Comparison of ENCODE assay signal across 12 cellular contexts in genomic region chr20:56187791-56188190, GRCh38.
DNase-seq lines count a peak whose midpoint lies in the region; ATAC-seq and TF ChIP-seq lines count a peak whose summit lies in the region.
"Had no signal": no experiment of that assay in that cellular context is flagged by ENCODE, and none has a peak within 500 bp of the region (broad histone marks: within the 10 kb centered on the region; RNA-seq: fewer than 3 reads in every experiment).

No MANE protein-coding gene starts in this region.

- H3K9me3 ChIP-seq in Caco-2 = no peaks in the 10 kb centered on the region
- H3K9me3 ChIP-seq: upper lobe of left lung had no signal

- BruUV-seq in Caco-2 (replicated peaks; lab: Mats Ljungman, UMichigan) = no TSS peak

- no peak for ATAC-seq in GM19455 (IDR thresholded peaks at IDR 0.05; ENCODE audit: unreplicated experiment)
- ATAC-seq in GM19023 (IDR thresholded peaks at IDR 0.05; ENCODE audit: unreplicated experiment) = no peak
- ATAC-seq: activated CD4-positive, CD25-positive, alpha-beta regulatory T cell treated with anti-CD3 and anti-CD28 coated beads, Interleukin-2, amount 50 U/mL, for 24 hours; CD8-positive, alpha-beta T cell had no signal

- H3K27me3 Mint-ChIP-seq in Caco-2 (ENCODE audit: insufficient read depth, unreplicated experiment) = peaks cover 2% of the 10 kb centered on the region
- H3K27me3 Mint-ChIP-seq in activated CD4-positive, alpha-beta T cell treated with anti-CD3 and anti-CD28 coated beads, Interleukin-2, amount 10 ng/mL, durations not matched to agents 24 days and 14 days = no peaks in the 10 kb centered on the region
- H3K27me3 Mint-ChIP-seq: activated naive CD4-positive, alpha-beta T cell treated with anti-CD3 and anti-CD28 coated beads, Interleukin-2, amount 10 ng/mL, durations not matched to agents 7 days and 5 days had no signal

- no peaks in the 10 kb centered on the region for H3K27me3 ChIP-seq in Caco-2 (replicated peaks; ENCODE audit: control insufficient read depth, insufficient read depth, low read length)
- H3K27me3 ChIP-seq: upper lobe of left lung had no signal

- in situ Hi-C loops in SK-MEL-5 (cut with HindIII; ENCODE audit: low pct_unique_long_range_greater_than_20kb, low sequenced_read_pairs) = no loop called here

- H3K36me3 ChIP-seq in Caco-2 (ENCODE audit: control insufficient read depth, insufficient read depth, low read length) = no peaks in the 10 kb centered on the region
- H3K36me3 ChIP-seq: upper lobe of left lung had no signal

- no peaks in the 10 kb centered on the region for H3K4me1 Mint-ChIP-seq in Caco-2 (ENCODE audit: low read depth, unreplicated experiment)
- no peaks in the 10 kb centered on the region for H3K4me1 Mint-ChIP-seq in activated CD4-positive, alpha-beta T cell treated with anti-CD3 and anti-CD28 coated beads, Interleukin-2, amount 10 ng/mL, durations not matched to agents 24 days and 14 days
- H3K4me1 Mint-ChIP-seq: activated naive CD4-positive, alpha-beta T cell treated with anti-CD3 and anti-CD28 coated beads, Interleukin-2, amount 10 ng/mL, durations not matched to agents 7 days and 5 days had no signal

- DNase-seq in Caco-2 (peak in 1 of 2 experiments; percentile 55), LNCaP clone FGC (ENCODE audit: low read depth) (no peak), SK-MEL-5 (ENCODE audit: low read depth, low spot score) (peak; percentile 54), inferior parietal cortex (ENCODE audit: extremely low spot score) (peak; percentile 37)
- DNase-seq in activated CD4-positive, alpha-beta T cell treated with anti-CD3 and anti-CD28 coated beads, Interleukin-2, amount 10 ng/mL, durations not matched to agents 24 days and 14 days = no peak
- no peak for DNase-seq in activated CD4-positive, CD25-positive, alpha-beta regulatory T cell (lab: John Stamatoyannopoulos, UW)
- DNase-seq: activated naive CD4-positive, alpha-beta T cell treated with anti-CD3 and anti-CD28 coated beads, Interleukin-2, amount 10 ng/mL, durations not matched to agents 7 days and 5 days; CD8-positive, alpha-beta T cell; upper lobe of left lung had no signal

- peak; percentile 48 to 55 for TF ChIP-seq CTCF in Caco-2 (IDR thresholded peaks at IDR 0.05; ENCODE audit: insufficient read depth in 1 of 2, low read depth in 1 of 2, low read length in 1 of 2, severe bottlenecking in 1 of 2, unreplicated experiment in 1 of 2)
- TF ChIP-seq CTCF in LNCaP clone FGC (IDR thresholded peaks at IDR 0.05; ENCODE audit: control insufficient read depth, extremely low read depth, insufficient read depth) = peak; percentile 54

- H3K4me3 ChIP-seq in Caco-2 (ENCODE audit: low read depth, low read length) (no peak overlapping the region), LNCaP clone FGC (ENCODE audit: low read depth, low read length) (no peak overlapping the region)
- H3K4me3 ChIP-seq: upper lobe of left lung had no signal

- H3K4me3 Mint-ChIP-seq in Caco-2 (ENCODE audit: unreplicated experiment) = no peak overlapping the region
- no peak overlapping the region for H3K4me3 Mint-ChIP-seq in activated CD4-positive, alpha-beta T cell treated with anti-CD3 and anti-CD28 coated beads, Interleukin-2, amount 10 ng/mL, durations not matched to agents 24 days and 14 days
- H3K4me3 Mint-ChIP-seq: activated naive CD4-positive, alpha-beta T cell treated with anti-CD3 and anti-CD28 coated beads, Interleukin-2, amount 10 ng/mL, durations not matched to agents 7 days and 5 days; CD8-positive, alpha-beta T cell had no signal

- intact Hi-C loops in Caco-2 (cut with micrococcal nuclease; ENCODE audit: unreplicated experiment) = no loop called here
- intact Hi-C loops in activated CD4-positive, alpha-beta T cell treated with anti-CD3 and anti-CD28 coated beads, Interleukin-2, amount 10 ng/mL, durations not matched to agents 24 days and 14 days (cut with micrococcal nuclease) = no loop called here

- no peaks in the 10 kb centered on the region for H3K36me3 Mint-ChIP-seq in Caco-2 (ENCODE audit: insufficient read depth, unreplicated experiment)
- no peaks in the 10 kb centered on the region for H3K36me3 Mint-ChIP-seq in activated CD4-positive, alpha-beta T cell treated with anti-CD3 and anti-CD28 coated beads, Interleukin-2, amount 10 ng/mL, durations not matched to agents 24 days and 14 days (ENCODE audit: low read depth)
- H3K36me3 Mint-ChIP-seq: activated naive CD4-positive, alpha-beta T cell treated with anti-CD3 and anti-CD28 coated beads, Interleukin-2, amount 10 ng/mL, durations not matched to agents 7 days and 5 days; CD8-positive, alpha-beta T cell had no signal

- H3K27ac Mint-ChIP-seq in Caco-2 (ENCODE audit: unreplicated experiment) = no peak overlapping the region
- H3K27ac Mint-ChIP-seq in activated CD4-positive, alpha-beta T cell treated with anti-CD3 and anti-CD28 coated beads, Interleukin-2, amount 10 ng/mL, durations not matched to agents 24 days and 14 days = no peak overlapping the region
- H3K27ac Mint-ChIP-seq: activated naive CD4-positive, alpha-beta T cell treated with anti-CD3 and anti-CD28 coated beads, Interleukin-2, amount 10 ng/mL, durations not matched to agents 7 days and 5 days; CD8-positive, alpha-beta T cell had no signal

- H3K9me3 Mint-ChIP-seq in Caco-2 (ENCODE audit: unreplicated experiment) = no peaks in the 10 kb centered on the region
- H3K9me3 Mint-ChIP-seq in activated CD4-positive, alpha-beta T cell treated with anti-CD3 and anti-CD28 coated beads, Interleukin-2, amount 10 ng/mL, durations not matched to agents 24 days and 14 days = no peaks in the 10 kb centered on the region
- H3K9me3 Mint-ChIP-seq: activated naive CD4-positive, alpha-beta T cell treated with anti-CD3 and anti-CD28 coated beads, Interleukin-2, amount 10 ng/mL, durations not matched to agents 7 days and 5 days; CD8-positive, alpha-beta T cell had no signal

- CTCF ChIA-PET in Caco-2 (lab: Charles Lee) = interaction anchor here (0.9 to 1.9 kb wide), 5 partner anchors 13 to 873 kb away, joined by 3 to 9 read pairs (median 3); no protein-coding TSS in a partner anchor

- no peaks in the 10 kb centered on the region for H3K4me1 ChIP-seq in Caco-2
- H3K4me1 ChIP-seq: upper lobe of left lung had no signal

- POLR2A ChIA-PET in Caco-2 (lab: Charles Lee) = no interaction called here

Comparison
In these comparisons a context has a peak if more than half of its experiments do, and no peak if none do; other contexts are left out.
1. DNase-seq: peak in SK-MEL-5 (single experiment) and inferior parietal cortex (single experiment); none in LNCaP clone FGC (single experiment), activated CD4-positive, alpha-beta T cell treated with anti-CD3 and anti-CD28 coated beads, Interleukin-2, amount 10 ng/mL, durations not matched to agents 24 days and 14 days (single experiment) and activated CD4-positive, CD25-positive, alpha-beta regulatory T cell (0 of 4).